Comparison of ENCODE assay signal across 8 cellular contexts in the genomic region with DNA sequence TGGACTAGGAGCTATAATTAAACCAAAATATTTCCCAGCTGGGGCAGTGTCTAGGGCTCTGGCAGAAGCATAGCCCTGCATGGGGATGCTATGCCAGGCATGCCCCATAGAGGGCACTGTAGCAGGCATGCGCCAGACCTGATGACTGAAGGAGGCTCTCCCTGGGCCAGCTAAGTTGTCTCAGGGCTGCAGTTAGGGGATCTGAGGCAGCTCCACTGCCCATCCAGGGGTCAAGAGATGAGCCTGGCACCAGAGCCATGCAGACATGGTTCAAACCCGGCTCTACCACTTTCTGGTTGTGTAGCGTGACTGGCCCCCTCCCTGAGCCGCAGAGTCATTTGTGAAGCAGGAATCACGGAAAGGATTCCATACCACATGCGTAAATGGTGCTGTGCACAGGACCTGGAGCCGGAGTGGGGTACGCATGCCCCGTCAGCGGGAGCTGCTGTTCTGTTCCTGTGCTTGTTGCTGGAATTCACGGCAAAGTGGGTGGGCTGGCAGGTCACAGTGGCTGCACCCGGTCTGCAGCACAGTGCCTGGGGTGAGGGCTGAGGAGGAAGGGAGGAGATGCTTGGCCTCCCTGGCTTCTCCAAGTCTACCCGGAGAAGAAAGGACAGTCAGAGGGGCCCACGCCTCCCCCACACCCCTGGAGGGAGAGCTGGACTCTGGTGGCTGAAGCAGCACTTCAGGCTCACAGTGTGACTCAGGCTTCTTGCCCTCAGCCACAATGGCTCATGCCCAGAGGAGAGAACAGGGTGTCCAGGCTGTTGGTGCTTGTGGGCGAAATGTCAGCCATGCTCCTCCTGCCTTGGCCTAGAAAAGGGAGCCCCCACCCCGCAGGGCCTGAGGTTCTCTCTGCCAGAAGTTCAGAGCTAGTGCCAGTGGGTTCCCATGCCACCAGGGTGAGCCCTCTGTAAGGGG. TPM values are rescaled to one million over a fixed set of nuclear protein-coding genes. Genes with fewer than 3 reads are reported as not detected.
DNase-seq lines count a peak whose midpoint lies in the region; ATAC-seq, FAIRE-seq and TF ChIP-seq lines count a peak whose summit lies in the region.

No MANE protein-coding gene starts in this region.

- H2BK15ac ChIP-seq in H1 (ENCODE audit: low read length): no peak overlapping the region

- no peaks in the 10 kb centered on the region for H3K4me1 Mint-ChIP-seq in activated CD4-positive, alpha-beta memory T cell treated with anti-CD3 and anti-CD28 coated beads for 36 hours (ENCODE audit: low read depth)
- H3K4me1 Mint-ChIP-seq in stimulated activated memory B cell treated with anti-CD40 and anti-IgM and Interleukin-4, amounts not matched to agents 10 μg/mL and 1 μg/mL and 100 μg/mL, for 72 hours: no peaks in the 10 kb centered on the region

- no peak overlapping the region for H3K4ac ChIP-seq in H1 (replicated peaks; ENCODE audit: insufficient read length, low read depth, low read length)

- peak; percentile 60 for ATAC-seq in GM19023 (IDR thresholded peaks at IDR 0.05; ENCODE audit: unreplicated experiment)
- peak; percentile 81 for ATAC-seq in stimulated activated memory B cell treated with anti-CD40 and anti-IgM and Interleukin-4, amounts not matched to agents 10 μg/mL and 1 μg/mL and 100 μg/mL, for 72 hours

- no peaks in the 10 kb centered on the region for H3F3A ChIP-seq in Loucy (ENCODE audit: low read depth)

- no peak overlapping the region for H3K18ac ChIP-seq in H1 (ENCODE audit: extremely low read depth, low read length)

- TF ChIP-seq RAD21 in H1 (IDR thresholded peaks at IDR 0.05 in 1 of 2, conservative IDR thresholded peaks at IDR 0.05 in 1 of 2; ENCODE audit: low read depth in 2 of 2, low read length in 2 of 2): peak; percentile 49 to 58

- H3K23me2 ChIP-seq in H1 (ENCODE audit: low read depth, low read length): no peaks in the 10 kb centered on the region

- no peaks in the 10 kb centered on the region for H3K27me3 ChIP-seq in Loucy (ENCODE audit: insufficient read depth, low read length, poor library complexity, severe bottlenecking)
- H3K27me3 ChIP-seq in H1 (replicated peaks in 1 of 4; ENCODE audit: control insufficient read depth in 3 of 4, extremely low read depth in 1 of 4, insufficient read depth in 3 of 4, low read length in 3 of 4): no peaks in the 10 kb centered on the region

- H2AK5ac ChIP-seq in H1 (ENCODE audit: low read depth, low read length): no peak overlapping the region

- H2BK120ac ChIP-seq in H1 (replicated peaks; ENCODE audit: low read depth, low read length): no peak overlapping the region

- H3K4me2 ChIP-seq in Loucy (ENCODE audit: low read depth, low read length, poor library complexity, severe bottlenecking): no peak overlapping the region
- H3K4me2 ChIP-seq in H1 (ENCODE audit: insufficient read depth in 1 of 2, low read depth in 2 of 2, low read length in 2 of 2): no peak overlapping the region; a peak in 1 of 4 replicates

- H3K9me2 ChIP-seq in Loucy (replicated peaks; ENCODE audit: low read depth, low read length): no peaks in the 10 kb centered on the region

- H3K23ac ChIP-seq in H1 (ENCODE audit: insufficient read length): no peak overlapping the region

- no peaks in the 10 kb centered on the region for H3K9me3 ChIP-seq in Loucy (ENCODE audit: insufficient read depth, low read depth, low read length)
- no peaks in the 10 kb centered on the region for H3K9me3 ChIP-seq in H1 (ENCODE audit: insufficient read depth in 2 of 2, low read depth in 1 of 2, low read length in 1 of 2)

- H3K14ac ChIP-seq in H1 (ENCODE audit: insufficient read length): no peak overlapping the region

- no peak overlapping the region for H3K27ac Mint-ChIP-seq in activated CD4-positive, alpha-beta memory T cell treated with anti-CD3 and anti-CD28 coated beads for 36 hours
- no peak overlapping the region for H3K27ac Mint-ChIP-seq in stimulated activated memory B cell treated with anti-CD40 and anti-IgM and Interleukin-4, amounts not matched to agents 10 μg/mL and 1 μg/mL and 100 μg/mL, for 72 hours

- H4K8ac ChIP-seq in H1 (ENCODE audit: extremely low read depth, insufficient read depth, low read length): peak overlapping the region; percentile 71

- H3K9me3 Mint-ChIP-seq in activated CD4-positive, alpha-beta memory T cell treated with anti-CD3 and anti-CD28 coated beads for 36 hours: no peaks in the 10 kb centered on the region
- H3K9me3 Mint-ChIP-seq in stimulated activated memory B cell treated with anti-CD40 and anti-IgM and Interleukin-4, amounts not matched to agents 10 μg/mL and 1 μg/mL and 100 μg/mL, for 72 hours: no peaks in the 10 kb centered on the region

- peak; percentile 94 for TF ChIP-seq CTCF in AG10803 (conservative IDR thresholded peaks at IDR 0.05; ENCODE audit: low read length)
- TF ChIP-seq CTCF in Loucy (conservative IDR thresholded peaks at IDR 0.05; ENCODE audit: low read length): peak; percentile 95
- peak; percentile 73 to 97 (median 95) for TF ChIP-seq CTCF in H1 (IDR thresholded peaks at IDR 0.05; ENCODE audit: control extremely low read depth in 1 of 3, insufficient read depth in 1 of 3, low read depth in 1 of 3, low read length in 3 of 3)

- no peaks in the 10 kb centered on the region for H3K79me2 ChIP-seq in Loucy (ENCODE audit: insufficient read depth, low read length)
- H3K79me2 ChIP-seq in H1 (ENCODE audit: control insufficient read depth in 1 of 2, insufficient read depth in 2 of 2, low read length in 2 of 2): no peaks in the 10 kb centered on the region

- 84% methylated on average over 16 of the region's 16 CpGs; no CpG with 5 or more reads in 1 of the 2 experiments for WGBS in H1 (ENCODE audit: extremely low coverage in 1 of 2, insufficient coverage in 1 of 2, insufficient read length in 1 of 2, insufficient replicate concordance in 2 of 2, low coverage in 1 of 2, low lambda C conversion rate in 2 of 2, missing lambda C conversion rate in 1 of 2), 2 experiments

- peak; percentile 75 for DNase-seq in AG10803 (ENCODE audit: low read depth)
- peak; percentile 76 for DNase-seq in activated CD4-positive, alpha-beta memory T cell treated with anti-CD3 and anti-CD28 coated beads for 36 hours
- DNase-seq in H1 (ENCODE audit: low read depth in 1 of 2, low spot score in 2 of 2): peak in 1 of 2 experiments; percentile 92
- DNase-seq in mucosa of gallbladder (ENCODE audit: low spot score): peak; percentile 74
- no peak for DNase-seq in NCI-H1092 (lab: John Stamatoyannopoulos, UW)

- H4K5ac ChIP-seq in H1 (ENCODE audit: insufficient read length, low read depth, low read length): no peak overlapping the region

- no peak overlapping the region for H4K91ac ChIP-seq in H1 (replicated peaks; ENCODE audit: insufficient read length, low read length)

- H2AFZ ChIP-seq in Loucy (ENCODE audit: low read length) (no peak overlapping the region), H1 (ENCODE audit: low read length) (no peak overlapping the region)

- FAIRE-seq in H1 (lab: Jason Lieb, UNC): peak; percentile 66

- H3K4me1 ChIP-seq in Loucy (ENCODE audit: insufficient read depth, low read length, poor library complexity, severe bottlenecking) (no peaks in the 10 kb centered on the region), H1 (replicated peaks in 1 of 4; ENCODE audit: control insufficient read depth in 3 of 4, insufficient read depth in 4 of 4, low read length in 3 of 4) (peaks cover 0 to 5% (median 2%) of the 10 kb centered on the region in 4 experiments; a peak in 2 of 7 replicates)

- intact Hi-C loops in activated CD4-positive, alpha-beta memory T cell treated with anti-CD3 and anti-CD28 coated beads for 36 hours (cut with micrococcal nuclease): no loop called here

- H3K4me3 ChIP-seq in AG10803 (ENCODE audit: low read length): no peak overlapping the region
- no peak overlapping the region for H3K4me3 ChIP-seq in Loucy (ENCODE audit: low read length, poor library complexity, severe bottlenecking)
- H3K4me3 ChIP-seq in H1 (ENCODE audit: extremely low read depth in 1 of 4, insufficient read depth in 2 of 4, low read depth in 3 of 4, low read length in 4 of 4): no peak overlapping the region

- TF ChIP-seq POLR2A in H1 (IDR thresholded peaks at IDR 0.05; ENCODE audit: control extremely low read depth in 1 of 2, low read depth in 2 of 2, low read length in 2 of 2): no peak

- H3K79me1 ChIP-seq in H1 (ENCODE audit: low read depth, low read length): no peaks in the 10 kb centered on the region; the same call in 1 of the 2 replicates

- H2BK20ac ChIP-seq in H1 (ENCODE audit: low read length): no peak overlapping the region

- no peak overlapping the region for H3K9ac ChIP-seq in Loucy (ENCODE audit: low read depth, low read length, poor library complexity, severe bottlenecking)
- no peak overlapping the region; a peak in 1 of 7 replicates for H3K9ac ChIP-seq in H1 (replicated peaks in 1 of 4; ENCODE audit: extremely low read depth in 1 of 4, low read depth in 3 of 4, low read length in 3 of 4)

- H3K4me3 Mint-ChIP-seq in activated CD4-positive, alpha-beta memory T cell treated with anti-CD3 and anti-CD28 coated beads for 36 hours: no peak overlapping the region
- H3K4me3 Mint-ChIP-seq in stimulated activated memory B cell treated with anti-CD40 and anti-IgM and Interleukin-4, amounts not matched to agents 10 μg/mL and 1 μg/mL and 100 μg/mL, for 72 hours: no peak overlapping the region

- no peaks in the 10 kb centered on the region for H4K20me1 ChIP-seq in Loucy (ENCODE audit: insufficient read depth, low read length, poor library complexity, severe bottlenecking)
- H4K20me1 ChIP-seq in H1 (replicated peaks in 1 of 2; ENCODE audit: control insufficient read depth in 1 of 2, insufficient read depth in 2 of 2, low read length in 2 of 2): peaks cover 0 to 6% of the 10 kb centered on the region in 2 experiments

- H3K27ac ChIP-seq in H1 (ENCODE audit: low read depth, low read length): no peak overlapping the region; the same call in 1 of the 2 replicates

- POLR2A ChIA-PET in activated CD4-positive, alpha-beta memory T cell treated with anti-CD3 and anti-CD28 coated beads for 36 hours (lab: Charles Lee): interaction anchor here (1.1 kb wide), 1 partner anchor 160 kb away, joined by 3 read pairs; a partner anchor contains a TSS
- POLR2A ChIA-PET in H1 (lab: Charles Lee; ENCODE audit: partially characterized antibody): interaction anchor here (1.0 to 1.7 kb wide), 3 partner anchors 10 to 25 kb away, joined by 3 to 6 read pairs (median 3); no protein-coding TSS in a partner anchor

- CTCF ChIA-PET in activated CD4-positive, alpha-beta memory T cell treated with anti-CD3 and anti-CD28 coated beads for 36 hours (lab: Charles Lee): interaction anchor here (0.5 to 3.7 kb wide), 31 partner anchors 10 to 770 kb away, joined by 3 to 42 read pairs (median 4); a partner anchor contains a TSS
- CTCF ChIA-PET in H1 (lab: Charles Lee; ENCODE audit: partially characterized antibody): interaction anchor here (0.6 to 4.4 kb wide), 61 partner anchors 8 to 575 kb away, joined by 3 to 40 read pairs (median 5); a partner anchor contains a TSS

- H3K36me3 ChIP-seq in Loucy (ENCODE audit: insufficient read depth, low read length) (peaks cover 6% of the 10 kb centered on the region; the same call in 1 of the 2 replicates), H1 (ENCODE audit: control insufficient read depth in 2 of 4, insufficient read depth in 4 of 4, low read length in 3 of 4) (peaks cover 8 to 32% (median 25%) of the 10 kb centered on the region in 4 experiments; a peak in 7 of 8 replicates)

- H3K27me3 Mint-ChIP-seq in activated CD4-positive, alpha-beta memory T cell treated with anti-CD3 and anti-CD28 coated beads for 36 hours: no peaks in the 10 kb centered on the region
- no peaks in the 10 kb centered on the region for H3K27me3 Mint-ChIP-seq in stimulated activated memory B cell treated with anti-CD40 and anti-IgM and Interleukin-4, amounts not matched to agents 10 μg/mL and 1 μg/mL and 100 μg/mL, for 72 hours

- TF ChIP-seq EP300 in H1 (IDR thresholded peaks at IDR 0.05; ENCODE audit: borderline replicate concordance in 1 of 2, low read depth in 2 of 2, low read length in 2 of 2): no peak

- no peak overlapping the region for H2BK12ac ChIP-seq in H1 (ENCODE audit: low read depth, low read length)

- H2BK5ac ChIP-seq in H1 (ENCODE audit: low read depth, low read length): no peak overlapping the region

- no peak overlapping the region for H3K56ac ChIP-seq in H1 (replicated peaks; ENCODE audit: insufficient read length, low read depth, low read length)

- H3K36me3 Mint-ChIP-seq in activated CD4-positive, alpha-beta memory T cell treated with anti-CD3 and anti-CD28 coated beads for 36 hours: no peaks in the 10 kb centered on the region
- peaks cover 19% of the 10 kb centered on the region for H3K36me3 Mint-ChIP-seq in stimulated activated memory B cell treated with anti-CD40 and anti-IgM and Interleukin-4, amounts not matched to agents 10 μg/mL and 1 μg/mL and 100 μg/mL, for 72 hours

RNA-seq across cellular contexts. Expression of a gene that starts 43.1 kb away (rescaled TPM):
- not detected for total RNA-seq in activated CD4-positive, alpha-beta memory T cell treated with anti-CD3 and anti-CD28 coated beads for 36 hours
- not detected in 2 replicates for total RNA-seq in H1 (2021; fragmentation: NEBNext Ultra II Directional; extraction: Animal tissue kit (Norgen Biotek cat#: 25700))
- not detected in 2 replicates for polyA plus RNA-seq in H1 (2011; rRNA removed)
- not detected for polyA plus RNA-seq in H1 (2011; cell fraction: cytosol; rRNA removed)
- polyA plus RNA-seq in H1 (2011; cell fraction: nucleus; rRNA removed): not detected
- polyA plus RNA-seq in H1 (2012, experiment 1 of 2): not detected in 4 replicates
- polyA plus RNA-seq in H1 (2012, experiment 2 of 2): not detected
- not detected for polyA plus RNA-seq in H1 (2013, experiment 1 of 2)
- not detected for polyA plus RNA-seq in H1 (2013, experiment 2 of 2)
- not detected in 2 replicates for polyA minus RNA-seq in H1 (2011; rRNA and poly(A)+ RNA removed)
- not detected for polyA minus RNA-seq in H1 (2011; cell fraction: cytosol; rRNA and poly(A)+ RNA removed)
- polyA minus RNA-seq in H1 (2011; cell fraction: nucleus; rRNA and poly(A)+ RNA removed): not detected
- 2.3 TPM for total RNA-seq in mucosa of gallbladder
